In the genomic region with DNA sequence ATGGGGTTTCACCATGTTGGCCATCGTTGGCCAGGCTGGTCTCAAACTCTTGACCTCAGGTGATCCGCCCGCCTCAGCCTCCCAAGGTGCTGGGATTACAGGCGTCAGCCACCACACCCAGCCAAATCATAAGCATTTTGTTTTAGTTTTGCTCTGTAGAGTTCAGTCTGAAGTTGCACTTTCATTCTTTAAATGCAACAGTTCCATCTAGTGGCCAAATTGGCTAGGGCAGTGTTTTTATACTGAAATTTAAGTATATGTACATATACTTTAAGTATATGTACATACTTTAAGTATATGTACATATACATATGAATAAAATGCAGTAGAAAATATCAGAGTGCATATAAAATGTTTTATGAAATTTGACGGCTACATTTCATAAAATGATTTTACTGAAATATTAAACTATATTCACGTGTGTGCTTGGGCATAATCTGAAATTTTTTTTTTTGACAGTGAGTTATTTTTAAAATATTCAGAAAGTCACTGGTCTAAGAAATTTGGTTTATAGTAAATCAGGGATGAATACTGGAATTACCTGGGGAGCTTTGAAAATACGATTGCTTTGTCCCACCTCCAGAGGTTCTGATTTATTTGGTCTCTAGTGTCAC, we compare ENCODE assay signal across 8 cellular contexts.
DNase-seq lines count a peak whose midpoint lies in the region; ATAC-seq and TF ChIP-seq lines count a peak whose summit lies in the region.

No MANE protein-coding gene starts in this region.

- intact Hi-C loops in PC-9 (cut with micrococcal nuclease; ENCODE audit: unreplicated experiment), result no loop called here
- intact Hi-C loops in dendritic cell treated with granulocyte-macrophage colony-stimulating factor and Interleukin-4, amounts not matched to agents 40 ng/mL and 50 ng/mL, for 4 days (cut with micrococcal nuclease), result loop anchor here (5.0 kb wide), 4 partner anchors 323 to 1098 kb away; no protein-coding TSS in a partner anchor

- no peaks in the 10 kb centered on the region for H3K4me1 ChIP-seq in PC-9 (replicated peaks; ENCODE audit: insufficient read depth)

- peak; percentile 82 for TF ChIP-seq CTCF in PC-9 (conservative IDR thresholded peaks at IDR 0.05)

- H3K9me3 ChIP-seq in PC-9 (ENCODE audit: insufficient read depth, low read depth), result no peaks in the 10 kb centered on the region

- no peaks in the 10 kb centered on the region for H3F3A ChIP-seq in PC-9 (ENCODE audit: insufficient read depth, low read depth)

- no peak overlapping the region for H2AFZ ChIP-seq in PC-9

- H3K9me2 ChIP-seq in PC-9 (ENCODE audit: insufficient read depth), result no peaks in the 10 kb centered on the region

- ATAC-seq in activated naive CD8-positive, alpha-beta T cell treated with anti-CD3 and anti-CD28 coated beads, Interleukin-2, amount 10 ng/mL, durations not matched to agents 7 days and 5 days (ENCODE audit: low read depth), result peak; percentile 68
- ATAC-seq in GM21528 (IDR thresholded peaks at IDR 0.05; ENCODE audit: low FRiP score, unreplicated experiment), result peak; percentile 49
- ATAC-seq in stimulated activated memory B cell treated with anti-CD40 and anti-IgM and Interleukin-4, amounts not matched to agents 10 μg/mL and 1 μg/mL and 100 μg/mL, for 72 hours, result no peak

- no peak overlapping the region for H3K4me3 ChIP-seq in PC-9

- no peak overlapping the region for H3K4me3 Mint-ChIP-seq in activated naive CD8-positive, alpha-beta T cell treated with anti-CD3 and anti-CD28 coated beads, Interleukin-2, amount 10 ng/mL, durations not matched to agents 7 days and 5 days
- no peak overlapping the region for H3K4me3 Mint-ChIP-seq in activated naive CD8-positive, alpha-beta T cell treated with anti-CD3 and anti-CD28 coated beads for 36 hours
- H3K4me3 Mint-ChIP-seq in dendritic cell treated with granulocyte-macrophage colony-stimulating factor and Interleukin-4, amounts not matched to agents 40 ng/mL and 50 ng/mL, for 4 days, result peak overlapping the region; percentile 23
- H3K4me3 Mint-ChIP-seq in stimulated activated memory B cell treated with anti-CD40 and anti-IgM and Interleukin-4, amounts not matched to agents 10 μg/mL and 1 μg/mL and 100 μg/mL, for 72 hours, result no peak overlapping the region

- peaks cover 8% of the 10 kb centered on the region for H3K27me3 Mint-ChIP-seq in activated naive CD8-positive, alpha-beta T cell treated with anti-CD3 and anti-CD28 coated beads, Interleukin-2, amount 10 ng/mL, durations not matched to agents 7 days and 5 days
- peaks cover 3% of the 10 kb centered on the region for H3K27me3 Mint-ChIP-seq in activated naive CD8-positive, alpha-beta T cell treated with anti-CD3 and anti-CD28 coated beads for 36 hours
- no peaks in the 10 kb centered on the region for H3K27me3 Mint-ChIP-seq in dendritic cell treated with granulocyte-macrophage colony-stimulating factor and Interleukin-4, amounts not matched to agents 40 ng/mL and 50 ng/mL, for 4 days
- peaks cover 13% of the 10 kb centered on the region for H3K27me3 Mint-ChIP-seq in stimulated activated memory B cell treated with anti-CD40 and anti-IgM and Interleukin-4, amounts not matched to agents 10 μg/mL and 1 μg/mL and 100 μg/mL, for 72 hours

- no peaks in the 10 kb centered on the region for H3K9me3 Mint-ChIP-seq in activated naive CD8-positive, alpha-beta T cell treated with anti-CD3 and anti-CD28 coated beads, Interleukin-2, amount 10 ng/mL, durations not matched to agents 7 days and 5 days
- no peaks in the 10 kb centered on the region for H3K9me3 Mint-ChIP-seq in activated naive CD8-positive, alpha-beta T cell treated with anti-CD3 and anti-CD28 coated beads for 36 hours
- no peaks in the 10 kb centered on the region for H3K9me3 Mint-ChIP-seq in dendritic cell treated with granulocyte-macrophage colony-stimulating factor and Interleukin-4, amounts not matched to agents 40 ng/mL and 50 ng/mL, for 4 days
- H3K9me3 Mint-ChIP-seq in stimulated activated memory B cell treated with anti-CD40 and anti-IgM and Interleukin-4, amounts not matched to agents 10 μg/mL and 1 μg/mL and 100 μg/mL, for 72 hours, result no peaks in the 10 kb centered on the region

- no TSS peak for BruUV-seq in PC-9 (replicated peaks; lab: Mats Ljungman, UMichigan)

- H3K4me2 ChIP-seq in PC-9, result no peak overlapping the region

- CTCF ChIA-PET in PC-9 (lab: Charles Lee), result interaction anchor here (0.6 to 0.9 kb wide), 5 partner anchors 126 to 1032 kb away, joined by 3 to 4 read pairs (median 3); no protein-coding TSS in a partner anchor

- no peaks in the 10 kb centered on the region for H3K79me2 ChIP-seq in PC-9 (ENCODE audit: low read depth)

- peak; percentile 28 for DNase-seq in activated naive CD8-positive, alpha-beta T cell treated with anti-CD3 and anti-CD28 coated beads, Interleukin-2, amount 10 ng/mL, durations not matched to agents 7 days and 5 days
- DNase-seq in activated naive CD8-positive, alpha-beta T cell treated with anti-CD3 and anti-CD28 coated beads for 36 hours, result no peak
- DNase-seq in HT1080 (ENCODE audit: low read depth) (peak; percentile 60), PC-9 (peak in 1 of 2 experiments; percentile 10), myocyte (ENCODE audit: low read depth) (peak; percentile 43)

- H3K27ac Mint-ChIP-seq in activated naive CD8-positive, alpha-beta T cell treated with anti-CD3 and anti-CD28 coated beads, Interleukin-2, amount 10 ng/mL, durations not matched to agents 7 days and 5 days, result no peak overlapping the region
- H3K27ac Mint-ChIP-seq in activated naive CD8-positive, alpha-beta T cell treated with anti-CD3 and anti-CD28 coated beads for 36 hours, result no peak overlapping the region
- H3K27ac Mint-ChIP-seq in dendritic cell treated with granulocyte-macrophage colony-stimulating factor and Interleukin-4, amounts not matched to agents 40 ng/mL and 50 ng/mL, for 4 days, result no peak overlapping the region
- no peak overlapping the region for H3K27ac Mint-ChIP-seq in stimulated activated memory B cell treated with anti-CD40 and anti-IgM and Interleukin-4, amounts not matched to agents 10 μg/mL and 1 μg/mL and 100 μg/mL, for 72 hours

- H3K4me1 Mint-ChIP-seq in activated naive CD8-positive, alpha-beta T cell treated with anti-CD3 and anti-CD28 coated beads, Interleukin-2, amount 10 ng/mL, durations not matched to agents 7 days and 5 days, result no peaks in the 10 kb centered on the region
- peaks cover 9% of the 10 kb centered on the region for H3K4me1 Mint-ChIP-seq in activated naive CD8-positive, alpha-beta T cell treated with anti-CD3 and anti-CD28 coated beads for 36 hours
- H3K4me1 Mint-ChIP-seq in dendritic cell treated with granulocyte-macrophage colony-stimulating factor and Interleukin-4, amounts not matched to agents 40 ng/mL and 50 ng/mL, for 4 days (ENCODE audit: low read depth), result peaks cover 39% of the 10 kb centered on the region
- H3K4me1 Mint-ChIP-seq in stimulated activated memory B cell treated with anti-CD40 and anti-IgM and Interleukin-4, amounts not matched to agents 10 μg/mL and 1 μg/mL and 100 μg/mL, for 72 hours, result peaks cover 6% of the 10 kb centered on the region

- no peak overlapping the region for H3K27ac ChIP-seq in PC-9

- no peaks in the 10 kb centered on the region for H3K36me3 ChIP-seq in PC-9 (ENCODE audit: low read depth)

- no peaks in the 10 kb centered on the region for H4K20me1 ChIP-seq in PC-9 (ENCODE audit: insufficient read depth)

- no peaks in the 10 kb centered on the region for H3K36me3 Mint-ChIP-seq in activated naive CD8-positive, alpha-beta T cell treated with anti-CD3 and anti-CD28 coated beads, Interleukin-2, amount 10 ng/mL, durations not matched to agents 7 days and 5 days
- H3K36me3 Mint-ChIP-seq in activated naive CD8-positive, alpha-beta T cell treated with anti-CD3 and anti-CD28 coated beads for 36 hours, result no peaks in the 10 kb centered on the region
- H3K36me3 Mint-ChIP-seq in dendritic cell treated with granulocyte-macrophage colony-stimulating factor and Interleukin-4, amounts not matched to agents 40 ng/mL and 50 ng/mL, for 4 days (ENCODE audit: low read depth), result no peaks in the 10 kb centered on the region
- H3K36me3 Mint-ChIP-seq in stimulated activated memory B cell treated with anti-CD40 and anti-IgM and Interleukin-4, amounts not matched to agents 10 μg/mL and 1 μg/mL and 100 μg/mL, for 72 hours, result no peaks in the 10 kb centered on the region

- POLR2A ChIA-PET in activated naive CD8-positive, alpha-beta T cell treated with anti-CD3 and anti-CD28 coated beads, Interleukin-2, amount 10 ng/mL, durations not matched to agents 7 days and 5 days (lab: Charles Lee), result no interaction called here
- POLR2A ChIA-PET in PC-9 (lab: Charles Lee; ENCODE audit: unreplicated experiment), result no interaction called here

- H3K27me3 ChIP-seq in PC-9 (ENCODE audit: insufficient read depth, low read depth), result no peaks in the 10 kb centered on the region
